Comparison of ENCODE assay signal across 2 cellular contexts in the genomic region with DNA sequence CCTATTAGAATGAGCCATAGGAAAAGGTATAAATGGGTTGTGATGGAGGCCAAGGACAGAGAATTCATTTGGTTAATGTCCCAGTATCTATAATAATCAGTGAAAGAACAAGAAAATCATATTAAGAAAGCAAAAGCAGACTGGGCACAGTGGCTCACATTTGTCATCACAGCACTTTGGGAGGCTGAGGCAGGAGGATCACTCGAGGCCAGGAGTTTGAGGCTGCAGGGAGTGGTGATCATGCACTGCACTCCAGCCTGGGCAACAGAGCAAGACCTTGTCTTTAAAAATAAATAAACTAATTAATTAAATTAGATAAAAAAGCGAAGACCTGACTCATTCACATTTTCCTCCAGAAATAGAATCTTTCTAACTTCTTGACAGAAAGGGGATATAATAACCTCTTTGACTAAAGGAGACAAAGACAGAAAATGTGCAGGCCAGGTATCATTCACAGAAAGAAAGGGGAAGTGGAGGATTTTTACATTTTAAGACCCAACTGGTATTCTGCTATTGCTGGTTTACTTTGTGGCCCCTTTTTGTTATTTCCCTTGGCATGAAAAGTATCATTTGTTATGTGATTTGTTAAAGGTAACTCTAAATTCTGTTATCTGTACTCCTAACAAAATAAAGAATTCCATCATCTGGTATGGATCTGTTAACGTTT.
TF ChIP-seq lines count a peak whose summit lies in the region.

No MANE protein-coding gene starts in this region.

TF ChIP-seq in GM23338, 12 proteins besides CTCF, POLR2A, EP300 and RAD21 (continues in another document):
- TF ChIP-seq JUNB (IDR thresholded peaks at IDR 0.05; ENCODE audit: unreplicated experiment), result no peak
- TF ChIP-seq STAT1 (IDR thresholded peaks at IDR 0.05; ENCODE audit: unreplicated experiment), result no peak
- TF ChIP-seq, protein P1, sequence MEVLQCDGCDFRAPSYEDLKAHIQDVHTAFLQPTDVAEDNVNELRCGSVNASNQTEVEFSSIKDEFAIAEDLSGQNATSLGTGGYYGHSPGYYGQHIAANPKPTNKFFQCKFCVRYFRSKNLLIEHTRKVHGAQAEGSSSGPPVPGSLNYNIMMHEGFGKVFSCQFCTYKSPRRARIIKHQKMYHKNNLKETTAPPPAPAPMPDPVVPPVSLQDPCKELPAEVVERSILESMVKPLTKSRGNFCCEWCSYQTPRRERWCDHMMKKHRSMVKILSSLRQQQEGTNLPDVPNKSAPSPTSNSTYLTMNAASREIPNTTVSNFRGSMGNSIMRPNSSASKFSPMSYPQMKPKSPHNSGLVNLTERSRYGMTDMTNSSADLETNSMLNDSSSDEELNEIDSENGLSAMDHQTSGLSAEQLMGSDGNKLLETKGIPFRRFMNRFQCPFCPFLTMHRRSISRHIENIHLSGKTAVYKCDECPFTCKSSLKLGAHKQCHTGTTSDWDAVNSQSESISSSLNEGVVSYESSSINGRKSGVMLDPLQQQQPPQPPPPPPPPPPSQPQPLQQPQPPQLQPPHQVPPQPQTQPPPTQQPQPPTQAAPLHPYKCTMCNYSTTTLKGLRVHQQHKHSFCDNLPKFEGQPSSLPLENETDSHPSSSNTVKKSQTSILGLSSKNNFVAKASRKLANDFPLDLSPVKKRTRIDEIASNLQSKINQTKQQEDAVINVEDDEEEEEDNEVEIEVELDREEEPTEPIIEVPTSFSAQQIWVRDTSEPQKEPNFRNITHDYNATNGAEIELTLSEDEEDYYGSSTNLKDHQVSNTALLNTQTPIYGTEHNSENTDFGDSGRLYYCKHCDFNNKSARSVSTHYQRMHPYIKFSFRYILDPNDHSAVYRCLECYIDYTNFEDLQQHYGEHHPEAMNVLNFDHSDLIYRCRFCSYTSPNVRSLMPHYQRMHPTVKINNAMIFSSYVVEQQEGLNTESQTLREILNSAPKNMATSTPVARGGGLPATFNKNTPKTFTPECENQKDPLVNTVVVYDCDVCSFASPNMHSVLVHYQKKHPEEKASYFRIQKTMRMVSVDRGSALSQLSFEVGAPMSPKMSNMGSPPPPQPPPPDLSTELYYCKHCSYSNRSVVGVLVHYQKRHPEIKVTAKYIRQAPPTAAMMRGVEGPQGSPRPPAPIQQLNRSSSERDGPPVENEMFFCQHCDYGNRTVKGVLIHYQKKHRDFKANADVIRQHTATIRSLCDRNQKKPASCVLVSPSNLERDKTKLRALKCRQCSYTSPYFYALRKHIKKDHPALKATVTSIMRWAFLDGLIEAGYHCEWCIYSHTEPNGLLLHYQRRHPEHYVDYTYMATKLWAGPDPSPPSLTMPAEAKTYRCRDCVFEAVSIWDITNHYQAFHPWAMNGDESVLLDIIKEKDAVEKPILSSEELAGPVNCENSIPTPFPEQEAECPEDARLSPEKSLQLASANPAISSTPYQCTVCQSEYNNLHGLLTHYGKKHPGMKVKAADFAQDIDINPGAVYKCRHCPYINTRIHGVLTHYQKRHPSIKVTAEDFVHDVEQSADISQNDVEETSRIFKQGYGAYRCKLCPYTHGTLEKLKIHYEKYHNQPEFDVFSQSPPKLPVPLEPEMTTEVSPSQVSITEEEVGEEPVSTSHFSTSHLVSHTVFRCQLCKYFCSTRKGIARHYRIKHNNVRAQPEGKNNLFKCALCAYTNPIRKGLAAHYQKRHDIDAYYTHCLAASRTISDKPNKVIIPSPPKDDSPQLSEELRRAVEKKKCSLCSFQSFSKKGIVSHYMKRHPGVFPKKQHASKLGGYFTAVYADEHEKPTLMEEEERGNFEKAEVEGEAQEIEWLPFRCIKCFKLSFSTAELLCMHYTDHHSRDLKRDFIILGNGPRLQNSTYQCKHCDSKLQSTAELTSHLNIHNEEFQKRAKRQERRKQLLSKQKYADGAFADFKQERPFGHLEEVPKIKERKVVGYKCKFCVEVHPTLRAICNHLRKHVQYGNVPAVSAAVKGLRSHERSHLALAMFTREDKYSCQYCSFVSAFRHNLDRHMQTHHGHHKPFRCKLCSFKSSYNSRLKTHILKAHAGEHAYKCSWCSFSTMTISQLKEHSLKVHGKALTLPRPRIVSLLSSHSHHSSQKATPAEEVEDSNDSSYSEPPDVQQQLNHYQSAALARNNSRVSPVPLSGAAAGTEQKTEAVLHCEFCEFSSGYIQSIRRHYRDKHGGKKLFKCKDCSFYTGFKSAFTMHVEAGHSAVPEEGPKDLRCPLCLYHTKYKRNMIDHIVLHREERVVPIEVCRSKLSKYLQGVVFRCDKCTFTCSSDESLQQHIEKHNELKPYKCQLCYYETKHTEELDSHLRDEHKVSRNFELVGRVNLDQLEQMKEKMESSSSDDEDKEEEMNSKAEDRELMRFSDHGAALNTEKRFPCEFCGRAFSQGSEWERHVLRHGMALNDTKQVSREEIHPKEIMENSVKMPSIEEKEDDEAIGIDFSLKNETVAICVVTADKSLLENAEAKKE (CRISPR knock-in tag; IDR thresholded peaks at IDR 0.05), result no peak
- TF ChIP-seq ETS1 (IDR thresholded peaks at IDR 0.05), result no peak
- no peak for TF ChIP-seq ZNF114 (CRISPR knock-in tag; IDR thresholded peaks at IDR 0.05)
- TF ChIP-seq EZH2 (IDR thresholded peaks at IDR 0.05; ENCODE audit: low read depth, unreplicated experiment), result no peak
- TF ChIP-seq, protein P2, sequence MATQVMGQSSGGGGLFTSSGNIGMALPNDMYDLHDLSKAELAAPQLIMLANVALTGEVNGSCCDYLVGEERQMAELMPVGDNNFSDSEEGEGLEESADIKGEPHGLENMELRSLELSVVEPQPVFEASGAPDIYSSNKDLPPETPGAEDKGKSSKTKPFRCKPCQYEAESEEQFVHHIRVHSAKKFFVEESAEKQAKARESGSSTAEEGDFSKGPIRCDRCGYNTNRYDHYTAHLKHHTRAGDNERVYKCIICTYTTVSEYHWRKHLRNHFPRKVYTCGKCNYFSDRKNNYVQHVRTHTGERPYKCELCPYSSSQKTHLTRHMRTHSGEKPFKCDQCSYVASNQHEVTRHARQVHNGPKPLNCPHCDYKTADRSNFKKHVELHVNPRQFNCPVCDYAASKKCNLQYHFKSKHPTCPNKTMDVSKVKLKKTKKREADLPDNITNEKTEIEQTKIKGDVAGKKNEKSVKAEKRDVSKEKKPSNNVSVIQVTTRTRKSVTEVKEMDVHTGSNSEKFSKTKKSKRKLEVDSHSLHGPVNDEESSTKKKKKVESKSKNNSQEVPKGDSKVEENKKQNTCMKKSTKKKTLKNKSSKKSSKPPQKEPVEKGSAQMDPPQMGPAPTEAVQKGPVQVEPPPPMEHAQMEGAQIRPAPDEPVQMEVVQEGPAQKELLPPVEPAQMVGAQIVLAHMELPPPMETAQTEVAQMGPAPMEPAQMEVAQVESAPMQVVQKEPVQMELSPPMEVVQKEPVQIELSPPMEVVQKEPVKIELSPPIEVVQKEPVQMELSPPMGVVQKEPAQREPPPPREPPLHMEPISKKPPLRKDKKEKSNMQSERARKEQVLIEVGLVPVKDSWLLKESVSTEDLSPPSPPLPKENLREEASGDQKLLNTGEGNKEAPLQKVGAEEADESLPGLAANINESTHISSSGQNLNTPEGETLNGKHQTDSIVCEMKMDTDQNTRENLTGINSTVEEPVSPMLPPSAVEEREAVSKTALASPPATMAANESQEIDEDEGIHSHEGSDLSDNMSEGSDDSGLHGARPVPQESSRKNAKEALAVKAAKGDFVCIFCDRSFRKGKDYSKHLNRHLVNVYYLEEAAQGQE (IDR thresholded peaks at IDR 0.05; ENCODE audit: unreplicated experiment), result no peak
- no peak for TF ChIP-seq ZNF331 (CRISPR knock-in tag; IDR thresholded peaks at IDR 0.05; ENCODE audit: low read depth)

TF ChIP-seq in K562, 482 proteins besides CTCF, POLR2A, EP300 and RAD21:
- 0 out of 2 replicates have a peak, but pooled peaks have one; percentile 26 for TF ChIP-seq ZNF121 (CRISPR knock-in tag; conservative IDR thresholded peaks at IDR 0.05)
- peak; percentile 28 for TF ChIP-seq RBM25 (IDR thresholded peaks at IDR 0.05; ENCODE audit: low read depth, low read length, severe bottlenecking)
- peak; percentile 13; the same call in 1 of the 2 replicates for TF ChIP-seq ZNF316 (IDR thresholded peaks at IDR 0.05)
- TF ChIP-seq SPI1 (IDR thresholded peaks at IDR 0.05; ENCODE audit: borderline replicate concordance, low read depth, low read length), result peak; percentile 91
- TF ChIP-seq ZBTB40 (IDR thresholded peaks at IDR 0.05), result 0 out of 2 replicates have a peak, but pooled peaks have one; percentile 1
- TF ChIP-seq ZBTB40 (CRISPR knock-in tag; IDR thresholded peaks at IDR 0.05), result no peak
- TF ChIP-seq ZNF507 (tag; conservative IDR thresholded peaks at IDR 0.05), result no peak
- TF ChIP-seq KDM1A (IDR thresholded peaks at IDR 0.05), result 0 out of 4 replicates have a peak, but pooled peaks of 1 of the 2 experiments have one; percentile 33
- TF ChIP-seq ZNF717 (CRISPR knock-in tag; IDR thresholded peaks at IDR 0.05), result no peak
- no peak for TF ChIP-seq CREBBP (IDR thresholded peaks at IDR 0.05; ENCODE audit: low read depth, low read length)
- 0 out of 2 replicates have a peak, but pooled peaks have one; percentile 22 for TF ChIP-seq CREB3 (tag; conservative IDR thresholded peaks at IDR 0.05; ENCODE audit: low read depth)
- TF ChIP-seq BCOR (IDR thresholded peaks at IDR 0.05), result peak; percentile 66; the same call in 1 of the 2 replicates
- TF ChIP-seq DACH1 (IDR thresholded peaks at IDR 0.05; ENCODE audit: partially characterized antibody), result peak; percentile 10
- no peak for TF ChIP-seq PRMT5 (CRISPR knock-in tag; IDR thresholded peaks at IDR 0.05)
